ENCODE assay signal across 11 cellular contexts in the genomic region with DNA sequence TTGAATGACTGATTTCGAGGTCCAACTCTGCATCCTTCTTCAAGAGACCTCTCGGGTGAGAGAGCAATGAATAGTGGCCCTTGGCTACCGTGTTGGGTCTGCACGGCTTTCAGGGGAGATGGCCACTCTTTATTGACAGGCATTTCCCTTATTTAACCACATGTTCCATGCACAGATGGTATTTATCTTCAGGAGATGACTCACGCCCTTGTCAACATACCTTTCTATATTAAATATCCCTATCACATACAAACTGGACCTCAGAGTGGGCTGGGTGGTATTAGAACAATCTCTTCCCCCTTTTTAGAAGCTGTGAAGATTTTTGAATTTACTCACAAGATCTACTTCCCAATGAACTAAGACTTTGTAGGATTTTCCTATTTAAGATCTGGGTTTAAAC.
DNase-seq lines count a peak whose midpoint lies in the region; ATAC-seq and TF ChIP-seq lines count a peak whose summit lies in the region.
"Had no signal": no experiment of that assay in that cellular context is flagged by ENCODE, and none has a peak within 500 bp of the region (broad histone marks: within the 10 kb centered on the region; RNA-seq: fewer than 3 reads in every experiment).

No MANE protein-coding gene starts in this region.

- peak overlapping the region; percentile 1; the same call in 1 of the 2 replicates for H3K27ac ChIP-seq in WERI-Rb-1
- H3K27ac ChIP-seq: tibial nerve had no signal

- intact Hi-C loops in left colon (cut with DNase I, micrococcal nuclease), result no loop called here

- ATAC-seq in left colon (peak; percentile 63), HG02973 (IDR thresholded peaks at IDR 0.05; ENCODE audit: unreplicated experiment) (no peak), GM19397 (IDR thresholded peaks at IDR 0.05; ENCODE audit: unreplicated experiment) (no peak)
- ATAC-seq: left lobe of liver had no signal

- no peaks in the 10 kb centered on the region for H3K27me3 ChIP-seq in WERI-Rb-1 (ENCODE audit: insufficient read depth, low read depth, severe bottlenecking)
- H3K27me3 ChIP-seq: tibial nerve had no signal

- peaks cover 2% of the 10 kb centered on the region for H3K9me3 ChIP-seq in WERI-Rb-1 (ENCODE audit: severe bottlenecking)
- H3K9me3 ChIP-seq: tibial nerve had no signal

- DNase-seq in AG10803 (ENCODE audit: low read depth) (peak; percentile 77), M059J (ENCODE audit: low read depth) (peak; percentile 82), WERI-Rb-1 (no peak), left colon (no peak), globus pallidus (ENCODE audit: low spot score) (no peak), GM10266 (ENCODE audit: extremely low spot score) (no peak)
- DNase-seq: anterior cingulate cortex had no signal

- no peaks in the 10 kb centered on the region for H3K36me3 ChIP-seq in WERI-Rb-1
- H3K36me3 ChIP-seq: tibial nerve had no signal

- no peak for TF ChIP-seq CTCF in AG10803 (conservative IDR thresholded peaks at IDR 0.05; ENCODE audit: low read length)
- TF ChIP-seq CTCF in WERI-Rb-1 (IDR thresholded peaks at IDR 0.05; ENCODE audit: low read depth, low read length), result no peak
- TF ChIP-seq CTCF in GM10266 (IDR thresholded peaks at IDR 0.05; ENCODE audit: control insufficient read depth, insufficient read depth, low read depth, missing control alignments), result no peak

- H3K4me3 ChIP-seq in AG10803 (ENCODE audit: low read length) (no peak overlapping the region), WERI-Rb-1 (ENCODE audit: low read depth, low read length) (no peak overlapping the region)
- H3K4me3 ChIP-seq: tibial nerve had no signal

Comparison
In these comparisons a context has a peak if more than half of its experiments do, and no peak if none do; other contexts are left out.
1. DNase-seq: peak in AG10803 (single experiment) and M059J (single experiment); none in WERI-Rb-1 (single experiment), left colon (0 of 2), globus pallidus (single experiment) and GM10266 (single experiment).